Comparison of ENCODE assay signal across 9 cellular contexts in the genomic region with DNA sequence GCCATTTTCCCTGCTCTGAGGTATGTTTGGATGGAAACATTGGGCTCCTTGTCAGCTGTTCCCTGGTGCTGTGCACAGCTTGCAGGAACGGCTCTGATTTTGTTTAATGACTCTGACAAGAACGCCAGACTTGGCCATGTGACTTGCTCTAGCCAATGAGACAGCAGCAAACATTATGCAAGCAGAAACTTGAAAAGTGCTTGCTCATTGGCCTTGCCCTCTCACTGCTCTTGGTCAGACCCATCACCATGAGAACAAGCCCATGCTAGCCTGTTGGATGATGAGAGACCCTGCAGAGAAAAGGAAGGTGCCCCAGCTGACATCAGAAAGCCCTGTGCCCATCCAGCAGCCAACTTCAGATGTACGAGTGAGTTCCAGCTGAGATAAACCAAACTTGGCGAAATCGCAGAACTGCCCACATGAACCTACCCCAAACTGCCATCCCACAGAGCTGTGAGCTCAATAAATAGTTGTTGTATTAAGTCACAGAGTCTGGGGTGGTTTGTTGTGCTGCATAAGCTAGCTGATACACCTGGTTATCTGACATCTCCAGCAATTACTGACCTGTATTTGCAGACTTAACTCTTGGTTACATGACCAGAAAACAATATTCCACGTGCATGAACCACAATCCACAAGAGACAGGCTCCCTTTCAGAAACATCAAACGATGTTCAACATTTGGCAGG.
DNase-seq lines count a peak whose midpoint lies in the region; ATAC-seq and TF ChIP-seq lines count a peak whose summit lies in the region.
"Had no signal": no experiment of that assay in that cellular context is flagged by ENCODE, and none has a peak within 500 bp of the region (broad histone marks: within the 10 kb centered on the region; RNA-seq: fewer than 3 reads in every experiment).

No MANE protein-coding gene starts in this region.

- POLR2A ChIA-PET in WTC11 (lab: Charles Lee) = no interaction called here
- POLR2A ChIA-PET in naive thymus-derived CD4-positive, alpha-beta T cell (lab: Charles Lee) = interaction anchor here (1.3 kb wide), 1 partner anchor 37 kb away, joined by 3 read pairs; no protein-coding TSS in a partner anchor
- POLR2A ChIA-PET in PC-9 (lab: Charles Lee; ENCODE audit: unreplicated experiment) = no interaction called here

- no peaks in the 10 kb centered on the region for H3K79me2 ChIP-seq in PC-9 (ENCODE audit: low read depth)

- H3K27me3 Mint-ChIP-seq in WTC11 (ENCODE audit: low read depth) = no peaks in the 10 kb centered on the region
- peaks cover 0 to 20% (median 5%) of the 10 kb centered on the region in 5 donors for H3K27me3 Mint-ChIP-seq in naive thymus-derived CD4-positive, alpha-beta T cell

- H3K9me3 ChIP-seq in naive thymus-derived CD4-positive, alpha-beta T cell (ENCODE audit: control insufficient read depth in 2 of 3, low read length in 3 of 3) = no peaks in the 10 kb centered on the region
- no peaks in the 10 kb centered on the region for H3K9me3 ChIP-seq in PC-9 (ENCODE audit: insufficient read depth, low read depth)

- H3K36me3 Mint-ChIP-seq in WTC11 = no peaks in the 10 kb centered on the region
- H3K36me3 Mint-ChIP-seq in naive thymus-derived CD4-positive, alpha-beta T cell = no peaks in the 10 kb centered on the region

- CTCF ChIA-PET in WTC11 (lab: Charles Lee) (interaction anchor here (0.8 to 2.4 kb wide), 6 partner anchors 10 to 325 kb away, joined by 3 to 8 read pairs (median 4); no protein-coding TSS in a partner anchor), PC-9 (lab: Charles Lee) (interaction anchor here (0.5 to 1.1 kb wide), 3 partner anchors 100 to 641 kb away, joined by 3 read pairs; no protein-coding TSS in a partner anchor)
- CTCF ChIA-PET in naive thymus-derived CD4-positive, alpha-beta T cell (lab: Charles Lee) = interaction anchor here (0.9 kb wide), 1 partner anchor 34 kb away, joined by 5 read pairs; no protein-coding TSS in a partner anchor

- H3K36me3 ChIP-seq in naive thymus-derived CD4-positive, alpha-beta T cell (ENCODE audit: control insufficient read depth in 2 of 3, insufficient read depth in 3 of 3, low read length in 3 of 3) = no peaks in the 10 kb centered on the region
- H3K36me3 ChIP-seq in PC-9 (ENCODE audit: low read depth) = no peaks in the 10 kb centered on the region

- no peak overlapping the region for H3K4me2 ChIP-seq in PC-9

- in situ Hi-C loops in KBM-7 (cut with MboI; ENCODE audit: low pct_unique_long_range_greater_than_20kb, low sequenced_read_pairs) = loop anchor here (10.0 to 25.0 kb wide), 2 partner anchors 345 to 553 kb away; no protein-coding TSS in a partner anchor

- H3K27ac ChIP-seq in naive thymus-derived CD4-positive, alpha-beta T cell (ENCODE audit: low read depth, low read length) = no peak overlapping the region
- no peak overlapping the region for H3K27ac ChIP-seq in PC-9

- no peak overlapping the region for H3K4me3 Mint-ChIP-seq in WTC11
- no peak overlapping the region for H3K4me3 Mint-ChIP-seq in naive thymus-derived CD4-positive, alpha-beta T cell
- H3K4me3 Mint-ChIP-seq: dendritic cell treated with granulocyte-macrophage colony-stimulating factor and Interleukin-4, amounts not matched to agents 40 ng/mL and 50 ng/mL, for 4 days had no signal

- TF ChIP-seq EP300 in Ishikawa (IDR thresholded peaks at IDR 0.05; ENCODE audit: borderline replicate concordance) = no peak

- no peak for TF ChIP-seq RAD21 in Ishikawa (IDR thresholded peaks at IDR 0.05; ENCODE audit: low read depth)

- H3K9me2 ChIP-seq in PC-9 (ENCODE audit: insufficient read depth) = no peaks in the 10 kb centered on the region

- intact Hi-C loops in naive thymus-derived CD4-positive, alpha-beta T cell (cut with micrococcal nuclease) = no loop called here
- intact Hi-C loops in PC-9 (cut with micrococcal nuclease; ENCODE audit: unreplicated experiment) = no loop called here

- no peaks in the 10 kb centered on the region for H3K4me1 Mint-ChIP-seq in WTC11
- H3K4me1 Mint-ChIP-seq in naive thymus-derived CD4-positive, alpha-beta T cell = peaks cover 0 to 5% (median 0%) of the 10 kb centered on the region in 7 donors

- no peaks in the 10 kb centered on the region for H3K27me3 ChIP-seq in naive thymus-derived CD4-positive, alpha-beta T cell (ENCODE audit: control insufficient read depth in 2 of 2, insufficient read depth in 2 of 2, low read length in 2 of 2)
- no peaks in the 10 kb centered on the region for H3K27me3 ChIP-seq in PC-9 (ENCODE audit: insufficient read depth, low read depth)

- ATAC-seq in WTC11 = peak; percentile 44
- peak; percentile 51 for ATAC-seq in naive thymus-derived CD4-positive, alpha-beta T cell
- no peak for ATAC-seq in GM19324 (IDR thresholded peaks at IDR 0.05; ENCODE audit: low FRiP score, unreplicated experiment)

- no peak overlapping the region for H2AFZ ChIP-seq in PC-9

- no peaks in the 10 kb centered on the region for H3K9me3 Mint-ChIP-seq in WTC11
- H3K9me3 Mint-ChIP-seq in naive thymus-derived CD4-positive, alpha-beta T cell = no peaks in the 10 kb centered on the region
- H3K9me3 Mint-ChIP-seq: dendritic cell treated with granulocyte-macrophage colony-stimulating factor and Interleukin-4, amounts not matched to agents 40 ng/mL and 50 ng/mL, for 4 days had no signal

- H3K4me3 ChIP-seq in GM12864 (ENCODE audit: low read depth, low read length) = no peak overlapping the region
- no peak overlapping the region for H3K4me3 ChIP-seq in naive thymus-derived CD4-positive, alpha-beta T cell (ENCODE audit: low read length)
- no peak overlapping the region for H3K4me3 ChIP-seq in PC-9

- peak; percentile 68 for DNase-seq in GM12864 (ENCODE audit: low read depth)
- DNase-seq in WTC11 (ENCODE audit: low spot score) = no peak
- DNase-seq in naive thymus-derived CD4-positive, alpha-beta T cell = no peak
- DNase-seq in KBM-7 = no peak
- no peak for DNase-seq in PC-9
- DNase-seq: NCI-H1092 treated with DMSO at 0.1 percent for 48 hours had no signal

- H3F3A ChIP-seq in PC-9 (ENCODE audit: insufficient read depth, low read depth) = no peaks in the 10 kb centered on the region

- TF ChIP-seq CTCF in GM12864 (IDR thresholded peaks at IDR 0.05; ENCODE audit: low read depth, low read length, missing control alignments) (no peak), WTC11 (IDR thresholded peaks at IDR 0.05) (no peak), PC-9 (conservative IDR thresholded peaks at IDR 0.05) (no peak)

- no peaks in the 10 kb centered on the region for H4K20me1 ChIP-seq in PC-9 (ENCODE audit: insufficient read depth)

- BruUV-seq in PC-9 (replicated peaks; lab: Mats Ljungman, UMichigan) = no TSS peak

- H3K27ac Mint-ChIP-seq in WTC11 = no peak overlapping the region
- no peak overlapping the region for H3K27ac Mint-ChIP-seq in naive thymus-derived CD4-positive, alpha-beta T cell
- H3K27ac Mint-ChIP-seq: dendritic cell treated with granulocyte-macrophage colony-stimulating factor and Interleukin-4, amounts not matched to agents 40 ng/mL and 50 ng/mL, for 4 days had no signal

- H3K4me1 ChIP-seq in naive thymus-derived CD4-positive, alpha-beta T cell (ENCODE audit: control insufficient read depth in 2 of 2, insufficient read depth in 2 of 2, low read length in 2 of 2) = no peaks in the 10 kb centered on the region
- H3K4me1 ChIP-seq in PC-9 (replicated peaks; ENCODE audit: insufficient read depth) = no peaks in the 10 kb centered on the region

TF ChIP-seq in Ishikawa, 13 proteins besides CTCF, POLR2A, EP300 and RAD21 (continues in another document):
- TF ChIP-seq YY1 (IDR thresholded peaks at IDR 0.05; ENCODE audit: low read depth) (no peak), NFIC (IDR thresholded peaks at IDR 0.05) (no peak), TAF1 (IDR thresholded peaks at IDR 0.05; ENCODE audit: low read depth) (no peak), CEBPB (IDR thresholded peaks at IDR 0.05) (peak; percentile 61; the same call in 1 of the 2 replicates), CREB1 (IDR thresholded peaks at IDR 0.05; ENCODE audit: low read depth) (no peak), FOXM1 (IDR thresholded peaks at IDR 0.05; ENCODE audit: borderline replicate concordance, low read depth) (no peak), EGR1 (IDR thresholded peaks at IDR 0.05) (no peak), TCF12 (IDR thresholded peaks at IDR 0.05; ENCODE audit: low read depth) (no peak), ZBTB7A (IDR thresholded peaks at IDR 0.05; ENCODE audit: low read depth) (no peak)
- TF ChIP-seq, protein P1, sequence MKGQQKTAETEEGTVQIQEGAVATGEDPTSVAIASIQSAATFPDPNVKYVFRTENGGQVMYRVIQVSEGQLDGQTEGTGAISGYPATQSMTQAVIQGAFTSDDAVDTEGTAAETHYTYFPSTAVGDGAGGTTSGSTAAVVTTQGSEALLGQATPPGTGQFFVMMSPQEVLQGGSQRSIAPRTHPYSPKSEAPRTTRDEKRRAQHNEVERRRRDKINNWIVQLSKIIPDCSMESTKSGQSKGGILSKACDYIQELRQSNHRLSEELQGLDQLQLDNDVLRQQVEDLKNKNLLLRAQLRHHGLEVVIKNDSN (IDR thresholded peaks at IDR 0.05) = peak; percentile 96
- TF ChIP-seq, protein P2, sequence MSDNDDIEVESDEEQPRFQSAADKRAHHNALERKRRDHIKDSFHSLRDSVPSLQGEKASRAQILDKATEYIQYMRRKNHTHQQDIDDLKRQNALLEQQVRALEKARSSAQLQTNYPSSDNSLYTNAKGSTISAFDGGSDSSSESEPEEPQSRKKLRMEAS (IDR thresholded peaks at IDR 0.05) = no peak

TF ChIP-seq in WTC11, 78 proteins besides CTCF, POLR2A, EP300 and RAD21 (continues in another document):
- TF ChIP-seq ATF1 (CRISPR knock-in tag; IDR thresholded peaks at IDR 0.05) (no peak), ZNF263 (CRISPR knock-in tag; IDR thresholded peaks at IDR 0.05; ENCODE audit: low read depth) (no peak), TEAD1 (CRISPR knock-in tag; IDR thresholded peaks at IDR 0.05) (no peak), NFE2L1 (CRISPR knock-in tag; IDR thresholded peaks at IDR 0.05) (0 out of 2 replicates have a peak, but pooled peaks have one; percentile 23), ZNF138 (CRISPR knock-in tag; conservative IDR thresholded peaks at IDR 0.05) (no peak)
- TF ChIP-seq, protein P3, sequence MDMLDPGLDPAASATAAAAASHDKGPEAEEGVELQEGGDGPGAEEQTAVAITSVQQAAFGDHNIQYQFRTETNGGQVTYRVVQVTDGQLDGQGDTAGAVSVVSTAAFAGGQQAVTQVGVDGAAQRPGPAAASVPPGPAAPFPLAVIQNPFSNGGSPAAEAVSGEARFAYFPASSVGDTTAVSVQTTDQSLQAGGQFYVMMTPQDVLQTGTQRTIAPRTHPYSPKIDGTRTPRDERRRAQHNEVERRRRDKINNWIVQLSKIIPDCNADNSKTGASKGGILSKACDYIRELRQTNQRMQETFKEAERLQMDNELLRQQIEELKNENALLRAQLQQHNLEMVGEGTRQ (CRISPR knock-in tag; IDR thresholded peaks at IDR 0.05) = peak; percentile 86
- TF ChIP-seq, protein P1 (CRISPR knock-in tag; IDR thresholded peaks at IDR 0.05) = peak; percentile 74; the same call in 1 of the 2 replicates
